14 cellular contexts compared by ENCODE assay signal in genomic region chr5:19795218-19795617, GRCh38.
DNase-seq lines count a peak whose midpoint lies in the region; ATAC-seq and TF ChIP-seq lines count a peak whose summit lies in the region.
"Had no signal": no experiment of that assay in that cellular context is flagged by ENCODE, and none has a peak within 500 bp of the region (broad histone marks: within the 10 kb centered on the region; RNA-seq: fewer than 3 reads in every experiment).

No MANE protein-coding gene starts in this region.

- DNase-seq in A172 (ENCODE audit: low spot score) (peak; percentile 53), GM23338 (ENCODE audit: low spot score) (peak; percentile 66), foreskin fibroblast (peak; percentile 6 to 58), ascending aorta (ENCODE audit: low spot score in 2 of 2) (no peak)
- DNase-seq: activated effector memory CD4-positive, alpha-beta T cell treated with Interleukin-2 at 50 U/mL for 16 hours; dorsolateral prefrontal cortex; NK-92 treated with Interleukin-12 subunit alpha and Interleukin-12 subunit beta, amount 100 ng/mL, for 24 hours; stimulated activated CD4-positive, alpha-beta T cell treated with anti-CD3 and anti-CD28 coated beads, Interleukin-2, amount 100 ng/mL, for 24 hours; stomach had no signal

- H3K27me3 ChIP-seq in GM23338 (ENCODE audit: insufficient read depth) (no peaks in the 10 kb centered on the region), SU-DHL-6 (ENCODE audit: low read length) (no peaks in the 10 kb centered on the region), ascending aorta (no peaks in the 10 kb centered on the region)
- H3K27me3 ChIP-seq: dorsolateral prefrontal cortex, neutrophil, stomach had no signal

- H3K9me3 ChIP-seq in SU-DHL-6 (ENCODE audit: insufficient read depth, low read length) (no peaks in the 10 kb centered on the region), ascending aorta (no peaks in the 10 kb centered on the region)
- H3K9me3 ChIP-seq: neutrophil, stomach had no signal

- H3K36me3 ChIP-seq in GM23338 (ENCODE audit: insufficient read depth), result no peaks in the 10 kb centered on the region
- no peaks in the 10 kb centered on the region for H3K36me3 ChIP-seq in SU-DHL-6 (ENCODE audit: low read length)
- no peaks in the 10 kb centered on the region for H3K36me3 ChIP-seq in ascending aorta
- H3K36me3 ChIP-seq: neutrophil, stomach had no signal

- no peak overlapping the region for H3K4me3 Mint-ChIP-seq in GM23338

- TF ChIP-seq CTCF in GM23338 (conservative IDR thresholded peaks at IDR 0.05; ENCODE audit: low read depth in 2 of 2), result peak; percentile 51 to 76
- TF ChIP-seq CTCF in SU-DHL-6 (IDR thresholded peaks at IDR 0.05; ENCODE audit: insufficient read depth, low read length, poor library complexity, severe bottlenecking), result no peak
- TF ChIP-seq CTCF in foreskin fibroblast (IDR thresholded peaks at IDR 0.05; ENCODE audit: low read depth, low read length), result peak; percentile 14
- TF ChIP-seq CTCF in ascending aorta (IDR thresholded peaks at IDR 0.05), result no peak

- intact Hi-C loops in ascending aorta (cut with DNase I), result no loop called here

- H3K79me2 ChIP-seq in GM23338 (replicated peaks; ENCODE audit: insufficient read depth) (no peaks in the 10 kb centered on the region), SU-DHL-6 (ENCODE audit: insufficient read depth, low read length) (no peaks in the 10 kb centered on the region)

- ATAC-seq in GM23338, result peak; percentile 69
- ATAC-seq in HG02852 (IDR thresholded peaks at IDR 0.05; ENCODE audit: unreplicated experiment), result no peak
- no peak for ATAC-seq in HG03520 (IDR thresholded peaks at IDR 0.05; ENCODE audit: unreplicated experiment)
- ATAC-seq in GM19395 (IDR thresholded peaks at IDR 0.05; ENCODE audit: unreplicated experiment), result no peak

- no peaks in the 10 kb centered on the region for H3K9me3 Mint-ChIP-seq in GM23338

- H3K4me2 ChIP-seq in GM23338, result no peak overlapping the region
- H3K4me2 ChIP-seq in SU-DHL-6 (ENCODE audit: low read depth, low read length, poor library complexity, severe bottlenecking), result no peak overlapping the region

- no peaks in the 10 kb centered on the region; the same call in 2 of the 3 replicates for H3K36me3 Mint-ChIP-seq in GM23338 (ENCODE audit: low read depth)

- H3K4me1 Mint-ChIP-seq in GM23338, result peaks cover 9% of the 10 kb centered on the region

- H3F3A ChIP-seq in GM23338 (replicated peaks; ENCODE audit: low read depth) (no peaks in the 10 kb centered on the region), SU-DHL-6 (ENCODE audit: insufficient read depth) (no peaks in the 10 kb centered on the region)

- no peak overlapping the region for H3K9ac ChIP-seq in SU-DHL-6 (ENCODE audit: low read length)

- H3K27ac Mint-ChIP-seq in GM23338, result no peak overlapping the region

- H3K4me1 ChIP-seq in GM23338 (ENCODE audit: insufficient read depth), result peaks cover 4% of the 10 kb centered on the region; the same call in 1 of the 2 replicates
- no peaks in the 10 kb centered on the region for H3K4me1 ChIP-seq in ascending aorta
- H3K4me1 ChIP-seq: stomach had no signal

- H2AFZ ChIP-seq in GM23338, result no peak overlapping the region
- H2AFZ ChIP-seq in SU-DHL-6 (ENCODE audit: low read depth, low read length, severe bottlenecking), result peak overlapping the region; percentile 26

- H3K4me3 ChIP-seq in GM23338 (no peak overlapping the region), SU-DHL-6 (ENCODE audit: insufficient read depth, low read length, poor library complexity, severe bottlenecking) (no peak overlapping the region), foreskin fibroblast (ENCODE audit: low read depth in 1 of 2, low read length in 2 of 2) (no peak overlapping the region), ascending aorta (no peak overlapping the region)
- H3K4me3 ChIP-seq: dorsolateral prefrontal cortex, stomach had no signal

- no peaks in the 10 kb centered on the region for H3K27me3 Mint-ChIP-seq in GM23338 (ENCODE audit: insufficient read depth, low read depth, poor library complexity)

- H3K27ac ChIP-seq in GM23338 (ENCODE audit: low read depth) (no peak overlapping the region), SU-DHL-6 (ENCODE audit: low read depth, low read length) (no peak overlapping the region), ascending aorta (no peak overlapping the region)
- H3K27ac ChIP-seq: dorsolateral prefrontal cortex, neutrophil, stomach had no signal

- H4K20me1 ChIP-seq in GM23338 (replicated peaks; ENCODE audit: insufficient read depth), result no peaks in the 10 kb centered on the region
- H4K20me1 ChIP-seq in SU-DHL-6 (ENCODE audit: low read depth, low read length), result no peaks in the 10 kb centered on the region

- H3K9me2 ChIP-seq in GM23338 (ENCODE audit: insufficient read depth) (no peaks in the 10 kb centered on the region), SU-DHL-6 (replicated peaks; ENCODE audit: insufficient read depth, low read length) (no peaks in the 10 kb centered on the region)

TF ChIP-seq in GM23338, 12 proteins besides CTCF, POLR2A, EP300 and RAD21 (continues in another document):
- TF ChIP-seq CREB1 (CRISPR knock-in tag; IDR thresholded peaks at IDR 0.05; ENCODE audit: low read depth) (no peak), ETS1 (IDR thresholded peaks at IDR 0.05) (no peak), JUNB (IDR thresholded peaks at IDR 0.05; ENCODE audit: unreplicated experiment) (no peak), ZNF331 (CRISPR knock-in tag; IDR thresholded peaks at IDR 0.05; ENCODE audit: low read depth) (no peak), EZH2 (IDR thresholded peaks at IDR 0.05; ENCODE audit: low read depth, unreplicated experiment) (no peak), ZNF114 (CRISPR knock-in tag; IDR thresholded peaks at IDR 0.05) (no peak), EZH2phosphoT487 (IDR thresholded peaks at IDR 0.05; ENCODE audit: unreplicated experiment) (no peak), NANOG (IDR thresholded peaks at IDR 0.05; ENCODE audit: borderline replicate concordance) (no peak), REST (IDR thresholded peaks at IDR 0.05; ENCODE audit: unreplicated experiment) (no peak)

Comparison
In these comparisons a context has a peak if more than half of its experiments do, and no peak if none do; other contexts are left out.
1. DNase-seq: peak in A172 (single experiment), GM23338 (single experiment) and foreskin fibroblast (2 of 2); none in ascending aorta (0 of 2).
2. CTCF ChIP-seq: peak in GM23338 (2 of 2) and foreskin fibroblast (single experiment); none in SU-DHL-6 (single experiment) and ascending aorta (0 of 3).